ENCODE assay signal across 8 cellular contexts in the genomic region with DNA sequence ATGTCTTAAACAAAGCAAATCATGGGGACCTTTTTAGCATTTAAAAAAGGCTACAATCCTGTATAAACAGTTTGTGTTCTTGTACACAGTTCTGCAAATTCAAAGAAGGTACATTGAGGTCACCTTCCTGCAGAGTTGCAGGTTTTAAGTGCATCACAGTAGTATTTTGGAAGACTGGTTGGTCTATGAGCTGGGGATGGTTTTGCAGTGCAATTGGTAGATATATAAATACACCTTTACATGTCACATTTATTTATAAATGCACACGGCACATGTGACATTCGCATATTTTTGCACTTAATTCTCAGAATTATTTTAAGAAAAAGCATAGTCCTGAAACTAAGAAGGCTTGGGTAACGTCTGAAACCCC. TPM values are rescaled to one million over a fixed set of nuclear protein-coding genes. Genes with fewer than 3 reads are reported as not detected.
DNase-seq lines count a peak whose midpoint lies in the region; ATAC-seq, FAIRE-seq and TF ChIP-seq lines count a peak whose summit lies in the region.

No MANE protein-coding gene starts in this region.

- H3K9me3 ChIP-seq in heart left ventricle, result peaks cover 0 to 19% (median 0%) of the 10 kb centered on the region in 12 donors
- no peaks in the 10 kb centered on the region for H3K9me3 ChIP-seq in upper lobe of right lung

- intact Hi-C loops in heart left ventricle (cut with DNase I) (loop anchor here (1.0 to 10.0 kb wide), 15 partner anchors 37 to 107 kb away; no protein-coding TSS in a partner anchor), Right ventricle myocardium inferior (cut with DNase I) (loop anchor here (2.0 to 5.0 kb wide), 4 partner anchors 43 to 107 kb away; no protein-coding TSS in a partner anchor), upper lobe of right lung (cut with DNase I) (loop anchor here (10.0 kb wide), 2 partner anchors 85 to 105 kb away; no protein-coding TSS in a partner anchor)

- H3K36me3 ChIP-seq in heart left ventricle (peaks cover 0 to 24% (median 11%) of the 10 kb centered on the region in 9 donors), upper lobe of right lung (peaks cover 22% of the 10 kb centered on the region)

- peaks cover 3% of the 10 kb centered on the region for H3K9me3 Mint-ChIP-seq in activated naive CD8-positive, alpha-beta T cell treated with anti-CD3 and anti-CD28 coated beads, Interleukin-2, amount 50 U/mL, for 24 hours
- peaks cover 8% of the 10 kb centered on the region for H3K9me3 Mint-ChIP-seq in mesothelial cell of epicardium

- H3K4me1 Mint-ChIP-seq in activated naive CD8-positive, alpha-beta T cell treated with anti-CD3 and anti-CD28 coated beads, Interleukin-2, amount 50 U/mL, for 24 hours, result peaks cover 37% of the 10 kb centered on the region
- peaks cover 11% of the 10 kb centered on the region for H3K4me1 Mint-ChIP-seq in mesothelial cell of epicardium

- H3K27ac ChIP-seq in heart left ventricle, result peak overlapping the region; percentile 28 to 96 (median 90)
- peak overlapping the region; percentile 86 for H3K27ac ChIP-seq in upper lobe of right lung

- WGBS in heart left ventricle, 4 donors, result 66 to 92% (median 72%) methylated on average over 3 of the region's 3 CpGs

- no peak for ATAC-seq in heart left ventricle
- no peak for ATAC-seq in Right ventricle myocardium inferior
- ATAC-seq in activated naive CD8-positive, alpha-beta T cell treated with anti-CD3 and anti-CD28 coated beads, Interleukin-2, amount 50 U/mL, for 24 hours, result no peak
- ATAC-seq in upper lobe of right lung, result no peak
- no peak for ATAC-seq in GM21447 (IDR thresholded peaks at IDR 0.05; ENCODE audit: unreplicated experiment)

- peak overlapping the region; percentile 98 for H3K4me3 Mint-ChIP-seq in activated naive CD8-positive, alpha-beta T cell treated with anti-CD3 and anti-CD28 coated beads, Interleukin-2, amount 50 U/mL, for 24 hours
- peak overlapping the region; percentile 88 for H3K4me3 Mint-ChIP-seq in mesothelial cell of epicardium

- H3K27me3 Mint-ChIP-seq in activated naive CD8-positive, alpha-beta T cell treated with anti-CD3 and anti-CD28 coated beads, Interleukin-2, amount 50 U/mL, for 24 hours, result no peaks in the 10 kb centered on the region
- H3K27me3 Mint-ChIP-seq in mesothelial cell of epicardium (ENCODE audit: low read depth), result no peaks in the 10 kb centered on the region

- H3K4me1 ChIP-seq in heart left ventricle (peaks cover 0 to 37% (median 22%) of the 10 kb centered on the region in 12 donors), upper lobe of right lung (peaks cover 21% of the 10 kb centered on the region)

- H3K27me3 ChIP-seq in heart left ventricle (no peaks in the 10 kb centered on the region), upper lobe of right lung (no peaks in the 10 kb centered on the region)

- TF ChIP-seq POLR2A in heart left ventricle (IDR thresholded peaks at IDR 0.05), result no peak

- TF ChIP-seq CTCF in heart left ventricle (IDR thresholded peaks at IDR 0.05), result no peak
- no peak for TF ChIP-seq CTCF in mesothelial cell of epicardium (IDR thresholded peaks at IDR 0.05; ENCODE audit: unreplicated experiment)
- TF ChIP-seq CTCF in upper lobe of right lung (IDR thresholded peaks at IDR 0.05), result no peak

- DNase-seq in heart left ventricle (no peak), Right ventricle myocardium inferior (ENCODE audit: missing footprints) (no peak), mesothelial cell of epicardium (ENCODE audit: low spot score in 2 of 2, unreplicated experiment in 2 of 2) (no peak), upper lobe of right lung (no peak), frontal cortex (ENCODE audit: low spot score in 2 of 2) (no peak), cerebellum (ENCODE audit: low spot score) (no peak)
- no peak for DNase-seq in activated naive CD8-positive, alpha-beta T cell treated with anti-CD3 and anti-CD28 coated beads, Interleukin-2, amount 50 U/mL, for 24 hours

- H3K4me3 ChIP-seq in heart left ventricle (peak overlapping the region in 9 of 12 donors; percentile 81 to 98 (median 93)), upper lobe of right lung (peak overlapping the region; percentile 96)

- peaks cover 9% of the 10 kb centered on the region for H3K36me3 Mint-ChIP-seq in activated naive CD8-positive, alpha-beta T cell treated with anti-CD3 and anti-CD28 coated beads, Interleukin-2, amount 50 U/mL, for 24 hours (ENCODE audit: low read depth)
- no peaks in the 10 kb centered on the region for H3K36me3 Mint-ChIP-seq in mesothelial cell of epicardium

- no peak for FAIRE-seq in frontal cortex (lab: Jason Lieb, UNC)

- H3K27ac Mint-ChIP-seq in activated naive CD8-positive, alpha-beta T cell treated with anti-CD3 and anti-CD28 coated beads, Interleukin-2, amount 50 U/mL, for 24 hours, result peak overlapping the region; percentile 96
- peak overlapping the region; percentile 95 for H3K27ac Mint-ChIP-seq in mesothelial cell of epicardium

RNA-seq across cellular contexts. Expression of a gene that starts 0.6 kb away (rescaled TPM):
- total RNA-seq in heart left ventricle, result 10 to 100 TPM; 11.2 to 33.7 (median 17.8) TPM
- 10 to 100 TPM in 1 of 2 donors, 1 to 10 TPM in 1; 6.2 to 11.9 TPM for polyA plus RNA-seq in heart left ventricle
- 24.8 TPM for total RNA-seq in Right ventricle myocardium inferior
- total RNA-seq in mesothelial cell of epicardium, result 19.7 to 21.2 TPM (median 21.0 TPM) in 3 replicates
- 44.1 TPM for total RNA-seq in upper lobe of right lung
- total RNA-seq in frontal cortex, result 3.3 TPM
- 13.5 TPM for total RNA-seq in cerebellum
